ENCODE assay signal across 25 cellular contexts in genomic region chrY:7730082-7730481, GRCh38.
DNase-seq lines count a peak whose midpoint lies in the region; ATAC-seq and TF ChIP-seq lines count a peak whose summit lies in the region.
"Had no signal": no experiment of that assay in that cellular context is flagged by ENCODE, and none has a peak within 500 bp of the region (broad histone marks: within the 10 kb centered on the region; RNA-seq: fewer than 3 reads in every experiment).

No MANE protein-coding gene starts in this region.

- peaks cover 89% of the 10 kb centered on the region for H3K4me1 ChIP-seq in OCI-LY7 (ENCODE audit: insufficient read depth, low read length, poor library complexity, severe bottlenecking)
- H3K4me1 ChIP-seq: SJCRH30, upper lobe of left lung had no signal

- no peaks in the 10 kb centered on the region for H3K79me2 ChIP-seq in OCI-LY7 (ENCODE audit: insufficient read depth, low read depth, low read length)

- CTCF ChIA-PET in OCI-LY7 (lab: Charles Lee; ENCODE audit: unreplicated experiment), result no interaction called here

- no TSS peak for BruUV-seq in OCI-LY7 (replicated peaks; lab: Mats Ljungman, UMichigan)

- DNase-seq in SKM-1 treated with dmso at 0.1 percent for 144 hours (lab: John Stamatoyannopoulos, UW; ENCODE audit: unreplicated experiment) (peak; percentile 4), SKM-1 (lab: John Stamatoyannopoulos, UW; ENCODE audit: unreplicated experiment) (no peak), OCI-LY7 (ENCODE audit: low spot score) (peak; percentile 49), fibroblast of gingiva (ENCODE audit: low read depth) (peak; percentile 26), HK-2 (ENCODE audit: unreplicated experiment) (no peak), NCI-H2196 (lab: John Stamatoyannopoulos, UW; ENCODE audit: unreplicated experiment) (no peak)
- DNase-seq in activated naive CD4-positive, alpha-beta T cell (lab: John Stamatoyannopoulos, UW), result no peak
- DNase-seq: activated CD4-positive, alpha-beta T cell treated with anti-CD3 and anti-CD28 coated beads, Interleukin-2, amount 10 ng/mL, durations not matched to agents 24 days and 14 days; activated CD8-positive, alpha-beta memory T cell treated with anti-CD3 and anti-CD28 coated beads for 24 hours; Calu3; CD4-positive, CD25-positive, alpha-beta regulatory T cell; DMS79 treated with DMSO at 0.1 percent for 48 hours; left colon; NCI-H2029; NCI-H524 treated with DMSO at 0.1 percent for 48 hours; nephron progenitor cell; ovary; upper lobe of left lung had no signal

- H3K4me3 ChIP-seq in OCI-LY7 (ENCODE audit: low read depth, low read length, poor library complexity, severe bottlenecking), result no peak overlapping the region
- H3K4me3 ChIP-seq: coronary artery, gastroesophageal sphincter, K562, ovary, SJCRH30, upper lobe of left lung had no signal

- no peak for TF ChIP-seq CTCF in OCI-LY7 (conservative IDR thresholded peaks at IDR 0.05; ENCODE audit: low read length)

- no peaks in the 10 kb centered on the region for H3K36me3 ChIP-seq in OCI-LY7 (ENCODE audit: insufficient read depth, low read length)
- H3K36me3 ChIP-seq: gastroesophageal sphincter, ovary, SJCRH30, upper lobe of left lung had no signal

- POLR2A ChIA-PET in OCI-LY7 (lab: Charles Lee), result interaction anchor here (1.1 to 1.3 kb wide), 3 partner anchors 14 to 372 kb away, joined by 3 to 4 read pairs (median 3); no protein-coding TSS in a partner anchor

- intact Hi-C loops in OCI-LY7 (cut with micrococcal nuclease; ENCODE audit: unreplicated experiment), result loop anchor here (10.0 kb wide), 1 partner anchor 455 kb away; no protein-coding TSS in a partner anchor

- H3K9me2 ChIP-seq in OCI-LY7 (ENCODE audit: insufficient read depth, low read length), result no peaks in the 10 kb centered on the region

- H3K4me2 ChIP-seq in OCI-LY7 (ENCODE audit: low read length), result peak overlapping the region; percentile 49

- no peaks in the 10 kb centered on the region for H3K9me3 ChIP-seq in OCI-LY7 (ENCODE audit: low read length)
- H3K9me3 ChIP-seq: gastroesophageal sphincter, ovary, SJCRH30, upper lobe of left lung had no signal

- H2AFZ ChIP-seq in OCI-LY7 (ENCODE audit: low read length), result no peak overlapping the region; the same call in 1 of the 2 replicates

- peak overlapping the region; percentile 95 for H3K27ac ChIP-seq in OCI-LY7 (ENCODE audit: low read depth, low read length, poor library complexity, severe bottlenecking)
- H3K27ac ChIP-seq: 22Rv1, coronary artery, gastroesophageal sphincter, ovary, SJCRH30 had no signal

- H4K20me1 ChIP-seq in OCI-LY7 (ENCODE audit: insufficient read depth, low read length), result no peaks in the 10 kb centered on the region

- ATAC-seq in GM19328 (IDR thresholded peaks at IDR 0.05; ENCODE audit: unreplicated experiment), result no peak
- ATAC-seq: esophagus mucosa, gastroesophageal sphincter, K562, left colon had no signal

Comparison
In these comparisons a context has a peak if more than half of its experiments do, and no peak if none do; other contexts are left out.
1. DNase-seq: peak in SKM-1 treated with dmso at 0.1 percent for 144 hours (single experiment), OCI-LY7 (single experiment) and fibroblast of gingiva (single experiment); none in SKM-1 (single experiment), HK-2 (single experiment), activated naive CD4-positive, alpha-beta T cell (0 of 4) and NCI-H2196 (single experiment).